ENCODE assay signal across 1 cellular context in the genomic region with DNA sequence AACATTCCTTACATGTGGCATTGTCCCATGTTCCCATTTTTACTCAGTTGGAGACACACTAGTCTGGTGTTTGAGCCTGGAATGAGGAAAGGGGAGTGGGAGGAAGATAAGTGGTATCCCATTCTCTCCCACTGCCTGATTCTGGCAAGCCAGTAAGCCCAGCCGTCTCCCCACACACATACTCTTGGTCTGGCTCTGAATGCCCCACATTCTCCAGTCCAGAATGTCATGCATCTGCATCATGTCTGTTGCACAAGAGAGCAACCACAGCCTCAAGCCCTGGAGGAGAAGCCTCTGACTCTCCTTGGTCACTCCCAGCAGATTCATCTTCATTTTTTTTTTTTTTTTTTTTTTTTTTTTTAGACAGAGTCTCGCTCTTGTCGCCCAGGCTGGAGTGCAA.
TF ChIP-seq lines count a peak whose summit lies in the region.

No MANE protein-coding gene starts in this region.

TF ChIP-seq in K562, 482 proteins besides CTCF, POLR2A, EP300 and RAD21 (continued from another document):
- TF ChIP-seq, protein P1, sequence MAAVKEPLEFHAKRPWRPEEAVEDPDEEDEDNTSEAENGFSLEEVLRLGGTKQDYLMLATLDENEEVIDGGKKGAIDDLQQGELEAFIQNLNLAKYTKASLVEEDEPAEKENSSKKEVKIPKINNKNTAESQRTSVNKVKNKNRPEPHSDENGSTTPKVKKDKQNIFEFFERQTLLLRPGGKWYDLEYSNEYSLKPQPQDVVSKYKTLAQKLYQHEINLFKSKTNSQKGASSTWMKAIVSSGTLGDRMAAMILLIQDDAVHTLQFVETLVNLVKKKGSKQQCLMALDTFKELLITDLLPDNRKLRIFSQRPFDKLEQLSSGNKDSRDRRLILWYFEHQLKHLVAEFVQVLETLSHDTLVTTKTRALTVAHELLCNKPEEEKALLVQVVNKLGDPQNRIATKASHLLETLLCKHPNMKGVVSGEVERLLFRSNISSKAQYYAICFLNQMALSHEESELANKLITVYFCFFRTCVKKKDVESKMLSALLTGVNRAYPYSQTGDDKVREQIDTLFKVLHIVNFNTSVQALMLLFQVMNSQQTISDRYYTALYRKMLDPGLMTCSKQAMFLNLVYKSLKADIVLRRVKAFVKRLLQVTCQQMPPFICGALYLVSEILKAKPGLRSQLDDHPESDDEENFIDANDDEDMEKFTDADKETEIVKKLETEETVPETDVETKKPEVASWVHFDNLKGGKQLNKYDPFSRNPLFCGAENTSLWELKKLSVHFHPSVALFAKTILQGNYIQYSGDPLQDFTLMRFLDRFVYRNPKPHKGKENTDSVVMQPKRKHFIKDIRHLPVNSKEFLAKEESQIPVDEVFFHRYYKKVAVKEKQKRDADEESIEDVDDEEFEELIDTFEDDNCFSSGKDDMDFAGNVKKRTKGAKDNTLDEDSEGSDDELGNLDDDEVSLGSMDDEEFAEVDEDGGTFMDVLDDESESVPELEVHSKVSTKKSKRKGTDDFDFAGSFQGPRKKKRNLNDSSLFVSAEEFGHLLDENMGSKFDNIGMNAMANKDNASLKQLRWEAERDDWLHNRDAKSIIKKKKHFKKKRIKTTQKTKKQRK (IDR thresholded peaks at IDR 0.05; ENCODE audit: borderline replicate concordance, low read depth, low read length), result no peak
- TF ChIP-seq HLTF (IDR thresholded peaks at IDR 0.05) (no peak), BRF1 (IDR thresholded peaks at IDR 0.05; ENCODE audit: borderline replicate concordance, extremely low read depth, insufficient read length) (no peak), ZNF324 (CRISPR knock-in tag; IDR thresholded peaks at IDR 0.05) (no peak), NFE2 (IDR thresholded peaks at IDR 0.05; ENCODE audit: low read depth) (no peak), ZNF316 (IDR thresholded peaks at IDR 0.05) (no peak), RBM15 (IDR thresholded peaks at IDR 0.05; ENCODE audit: insufficient read depth, low read length) (no peak), RBM25 (IDR thresholded peaks at IDR 0.05; ENCODE audit: low read depth, low read length, severe bottlenecking) (no peak), E2F3 (CRISPR knock-in tag; IDR thresholded peaks at IDR 0.05) (no peak), HMG20A (CRISPR knock-in tag; conservative IDR thresholded peaks at IDR 0.05) (no peak)
- TF ChIP-seq, protein P2, sequence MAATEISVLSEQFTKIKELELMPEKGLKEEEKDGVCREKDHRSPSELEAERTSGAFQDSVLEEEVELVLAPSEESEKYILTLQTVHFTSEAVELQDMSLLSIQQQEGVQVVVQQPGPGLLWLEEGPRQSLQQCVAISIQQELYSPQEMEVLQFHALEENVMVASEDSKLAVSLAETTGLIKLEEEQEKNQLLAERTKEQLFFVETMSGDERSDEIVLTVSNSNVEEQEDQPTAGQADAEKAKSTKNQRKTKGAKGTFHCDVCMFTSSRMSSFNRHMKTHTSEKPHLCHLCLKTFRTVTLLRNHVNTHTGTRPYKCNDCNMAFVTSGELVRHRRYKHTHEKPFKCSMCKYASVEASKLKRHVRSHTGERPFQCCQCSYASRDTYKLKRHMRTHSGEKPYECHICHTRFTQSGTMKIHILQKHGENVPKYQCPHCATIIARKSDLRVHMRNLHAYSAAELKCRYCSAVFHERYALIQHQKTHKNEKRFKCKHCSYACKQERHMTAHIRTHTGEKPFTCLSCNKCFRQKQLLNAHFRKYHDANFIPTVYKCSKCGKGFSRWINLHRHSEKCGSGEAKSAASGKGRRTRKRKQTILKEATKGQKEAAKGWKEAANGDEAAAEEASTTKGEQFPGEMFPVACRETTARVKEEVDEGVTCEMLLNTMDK (IDR thresholded peaks at IDR 0.05; ENCODE audit: borderline replicate concordance, insufficient read depth, low read depth, low read length, poor library complexity, severe bottlenecking), result no peak
- TF ChIP-seq, protein P3, sequence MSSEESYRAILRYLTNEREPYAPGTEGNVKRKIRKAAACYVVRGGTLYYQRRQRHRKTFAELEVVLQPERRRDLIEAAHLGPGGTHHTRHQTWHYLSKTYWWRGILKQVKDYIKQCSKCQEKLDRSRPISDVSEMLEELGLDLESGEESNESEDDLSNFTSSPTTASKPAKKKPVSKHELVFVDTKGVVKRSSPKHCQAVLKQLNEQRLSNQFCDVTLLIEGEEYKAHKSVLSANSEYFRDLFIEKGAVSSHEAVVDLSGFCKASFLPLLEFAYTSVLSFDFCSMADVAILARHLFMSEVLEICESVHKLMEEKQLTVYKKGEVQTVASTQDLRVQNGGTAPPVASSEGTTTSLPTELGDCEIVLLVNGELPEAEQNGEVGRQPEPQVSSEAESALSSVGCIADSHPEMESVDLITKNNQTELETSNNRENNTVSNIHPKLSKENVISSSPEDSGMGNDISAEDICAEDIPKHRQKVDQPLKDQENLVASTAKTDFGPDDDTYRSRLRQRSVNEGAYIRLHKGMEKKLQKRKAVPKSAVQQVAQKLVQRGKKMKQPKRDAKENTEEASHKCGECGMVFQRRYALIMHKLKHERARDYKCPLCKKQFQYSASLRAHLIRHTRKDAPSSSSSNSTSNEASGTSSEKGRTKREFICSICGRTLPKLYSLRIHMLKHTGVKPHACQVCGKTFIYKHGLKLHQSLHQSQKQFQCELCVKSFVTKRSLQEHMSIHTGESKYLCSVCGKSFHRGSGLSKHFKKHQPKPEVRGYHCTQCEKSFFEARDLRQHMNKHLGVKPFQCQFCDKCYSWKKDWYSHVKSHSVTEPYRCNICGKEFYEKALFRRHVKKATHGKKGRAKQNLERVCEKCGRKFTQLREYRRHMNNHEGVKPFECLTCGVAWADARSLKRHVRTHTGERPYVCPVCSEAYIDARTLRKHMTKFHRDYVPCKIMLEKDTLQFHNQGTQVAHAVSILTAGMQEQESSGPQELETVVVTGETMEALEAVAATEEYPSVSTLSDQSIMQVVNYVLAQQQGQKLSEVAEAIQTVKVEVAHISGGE (CRISPR knock-in tag; IDR thresholded peaks at IDR 0.05), result no peak
- TF ChIP-seq, protein P4, sequence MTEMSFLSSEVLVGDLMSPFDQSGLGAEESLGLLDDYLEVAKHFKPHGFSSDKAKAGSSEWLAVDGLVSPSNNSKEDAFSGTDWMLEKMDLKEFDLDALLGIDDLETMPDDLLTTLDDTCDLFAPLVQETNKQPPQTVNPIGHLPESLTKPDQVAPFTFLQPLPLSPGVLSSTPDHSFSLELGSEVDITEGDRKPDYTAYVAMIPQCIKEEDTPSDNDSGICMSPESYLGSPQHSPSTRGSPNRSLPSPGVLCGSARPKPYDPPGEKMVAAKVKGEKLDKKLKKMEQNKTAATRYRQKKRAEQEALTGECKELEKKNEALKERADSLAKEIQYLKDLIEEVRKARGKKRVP (CRISPR knock-in tag; IDR thresholded peaks at IDR 0.05), result no peak
- TF ChIP-seq, protein P5, sequence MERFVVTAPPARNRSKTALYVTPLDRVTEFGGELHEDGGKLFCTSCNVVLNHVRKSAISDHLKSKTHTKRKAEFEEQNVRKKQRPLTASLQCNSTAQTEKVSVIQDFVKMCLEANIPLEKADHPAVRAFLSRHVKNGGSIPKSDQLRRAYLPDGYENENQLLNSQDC (CRISPR knock-in tag; IDR thresholded peaks at IDR 0.05), result no peak
